ENCODE assay signal across 28 cellular contexts in the genomic region with DNA sequence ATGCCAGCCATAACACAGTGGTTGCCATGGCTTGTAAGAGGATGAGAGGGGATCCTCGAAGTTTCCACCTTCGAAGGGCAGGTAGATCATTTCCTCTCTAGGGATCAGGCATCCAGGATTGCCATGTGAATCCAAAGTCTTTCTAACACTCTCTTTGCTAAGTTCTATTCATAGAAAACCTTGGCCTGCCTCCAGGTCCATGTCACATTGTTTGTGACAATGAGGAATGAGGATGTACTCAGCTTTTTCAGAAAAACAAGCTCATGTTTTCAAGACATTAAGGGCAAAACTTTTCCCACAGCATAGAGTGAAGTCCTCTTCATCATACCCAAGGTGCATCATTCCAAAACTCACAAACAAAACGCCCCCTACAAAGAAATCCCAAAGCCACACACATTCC. TPM values are rescaled to one million over a fixed set of nuclear protein-coding genes. Genes with fewer than 3 reads are reported as not detected.
DNase-seq lines count a peak whose midpoint lies in the region; ATAC-seq and TF ChIP-seq lines count a peak whose summit lies in the region.
"Had no signal": no experiment of that assay in that cellular context is flagged by ENCODE, and none has a peak within 500 bp of the region (broad histone marks: within the 10 kb centered on the region; RNA-seq: fewer than 3 reads in every experiment).

No MANE protein-coding gene starts in this region.

- TF ChIP-seq POLR2A in gastroesophageal sphincter (IDR thresholded peaks at IDR 0.05) = no peak

- no peaks in the 10 kb centered on the region for H4K20me1 ChIP-seq in BLaER1
- H4K20me1 ChIP-seq: BLaER1 treated with 17β-estradiol and CSF1 and Interleukin-3, amounts not matched to agents 10 nM and 100 nM had no signal

- DNase-seq in M059J (ENCODE audit: low read depth) (peak; percentile 24), dermis microvascular lymphatic vessel endothelial cell (ENCODE audit: low read depth in 2 of 2) (peak; percentile 52 to 91), mucosa of gallbladder (ENCODE audit: low spot score) (peak; percentile 47), neuronal stem cell (ENCODE audit: low spot score) (no peak)
- no peak for DNase-seq in central memory CD4-positive, alpha-beta T cell
- DNase-seq: CD4-positive, alpha-beta memory T cell; COR-L47; DMS79; GF-D8; HCEC 1CT; Kasumi-1; MV-4-11; NCI-H1105; NCI-H1436 treated with DMSO at 0.1 percent for 48 hours; NCI-H187 treated with DMSO at 0.1 percent for 48 hours; NCI-H446 treated with DMSO at 0.1 percent for 48 hours; NCI-H526 treated with DMSO at 0.1 percent for 48 hours; PC-9; Right ventricle myocardium superior; RPMI8226 had no signal

- TF ChIP-seq EP300 in gastroesophageal sphincter (IDR thresholded peaks at IDR 0.05) = no peak

- H3K4me3 ChIP-seq in BLaER1 (peak overlapping the region; percentile 6; the same call in 1 of the 2 replicates), neuronal stem cell (ENCODE audit: low read length in 2 of 2) (no peak overlapping the region), gastroesophageal sphincter (no peak overlapping the region)
- H3K4me3 ChIP-seq: K562, PC-9 had no signal

- H3K4me1 ChIP-seq in BLaER1 (peaks cover 77% of the 10 kb centered on the region), neuronal stem cell (ENCODE audit: control insufficient read depth in 2 of 2, insufficient read depth in 1 of 2, low read depth in 1 of 2, low read length in 2 of 2) (no peaks in the 10 kb centered on the region), gastroesophageal sphincter (no peaks in the 10 kb centered on the region)

- no peak overlapping the region for H4K91ac ChIP-seq in neuronal stem cell (ENCODE audit: low read depth, low read length, poor library complexity)

- H2BK5ac ChIP-seq in neuronal stem cell (ENCODE audit: low read length) = no peak overlapping the region

- H3K27me3 ChIP-seq in BLaER1 (no peaks in the 10 kb centered on the region), neuronal stem cell (ENCODE audit: control insufficient read depth in 3 of 3, insufficient read depth in 3 of 3, low read depth in 1 of 3, low read length in 3 of 3) (no peaks in the 10 kb centered on the region), gastroesophageal sphincter (peaks cover 8% of the 10 kb centered on the region)
- H3K27me3 ChIP-seq: BLaER1 treated with 17β-estradiol and CSF1 and Interleukin-3, amounts not matched to agents 10 nM and 100 nM had no signal

- H3K18ac ChIP-seq in neuronal stem cell (ENCODE audit: low read length) = no peak overlapping the region

- no CpG with 5 or more reads among the region's 3 CpGs for WGBS in neuronal stem cell (ENCODE audit: extremely low coverage in 2 of 2, insufficient read length in 2 of 2, insufficient replicate concordance in 1 of 2), 2 donors
- WGBS in gastroesophageal sphincter (ENCODE audit: low coverage in 1 of 2), 2 donors = 70% methylated on average over 3 of the region's 3 CpGs; no CpG with 5 or more reads in 1 of the 2 donors

- H2BK120ac ChIP-seq in neuronal stem cell (ENCODE audit: low read depth, low read length) = no peak overlapping the region

- H2BK12ac ChIP-seq in neuronal stem cell (ENCODE audit: low read length) = no peak overlapping the region

- no peak overlapping the region for H2AK5ac ChIP-seq in neuronal stem cell (ENCODE audit: low read depth, low read length)

- H2AFZ ChIP-seq in neuronal stem cell (ENCODE audit: low read length) = no peak overlapping the region
- H2AFZ ChIP-seq: PC-9 had no signal

- H3K27ac ChIP-seq in BLaER1 (no peak overlapping the region), neuronal stem cell (replicated peaks; ENCODE audit: low read length) (no peak overlapping the region), gastroesophageal sphincter (no peak overlapping the region)
- H3K27ac ChIP-seq: BLaER1 treated with 17β-estradiol and CSF1 and Interleukin-3, amounts not matched to agents 10 nM and 100 nM; PC-9 had no signal

- H2BK15ac ChIP-seq in neuronal stem cell (ENCODE audit: low read length) = no peak overlapping the region

- peaks cover 66% of the 10 kb centered on the region for H3K9me3 ChIP-seq in BLaER1
- no peaks in the 10 kb centered on the region for H3K9me3 ChIP-seq in neuronal stem cell (replicated peaks in 1 of 2; ENCODE audit: control insufficient read depth in 2 of 2, insufficient read depth in 1 of 2, low read depth in 1 of 2, low read length in 2 of 2)
- no peaks in the 10 kb centered on the region for H3K9me3 ChIP-seq in gastroesophageal sphincter

- no peak overlapping the region for H3K4me2 ChIP-seq in BLaER1
- H3K4me2 ChIP-seq in neuronal stem cell (ENCODE audit: insufficient read depth, low read length, poor library complexity, severe bottlenecking) = no peak overlapping the region
- H3K4me2 ChIP-seq: PC-9 had no signal

- no peak for TF ChIP-seq CTCF in gastroesophageal sphincter (IDR thresholded peaks at IDR 0.05)

- no peak overlapping the region for H3K4ac ChIP-seq in neuronal stem cell (ENCODE audit: low read length)

- ATAC-seq in gastroesophageal sphincter = no peak
- ATAC-seq: K562 had no signal

- H3K9ac ChIP-seq in BLaER1 = no peak overlapping the region
- H3K9ac ChIP-seq in neuronal stem cell (ENCODE audit: low read depth, low read length, poor library complexity) = no peak overlapping the region
- H3K9ac ChIP-seq: BLaER1 treated with 17β-estradiol and CSF1 and Interleukin-3, amounts not matched to agents 10 nM and 100 nM had no signal

- H3K14ac ChIP-seq in neuronal stem cell (ENCODE audit: low read length) = no peak overlapping the region

- H3K79me1 ChIP-seq in neuronal stem cell (ENCODE audit: low read depth, low read length) = no peaks in the 10 kb centered on the region

- H4K8ac ChIP-seq in neuronal stem cell (ENCODE audit: low read depth, low read length) = no peak overlapping the region

- no peak overlapping the region for H3K23ac ChIP-seq in neuronal stem cell (ENCODE audit: low read depth, low read length, poor library complexity)

- H3K36me3 ChIP-seq in BLaER1 (peaks cover 12% of the 10 kb centered on the region; the same call in 1 of the 2 replicates), neuronal stem cell (replicated peaks in 1 of 2; ENCODE audit: control insufficient read depth in 2 of 2, insufficient read depth in 2 of 2, low read length in 2 of 2) (no peaks in the 10 kb centered on the region), gastroesophageal sphincter (no peaks in the 10 kb centered on the region)

RNA-seq across cellular contexts. Expression of gene ESM1, which starts 19.6 kb away (rescaled TPM):
- total RNA-seq in M059J (2014; rRNA removed; shearing (Covaris generic)) = 0.37 and 1.1 TPM in 2 replicates
- total RNA-seq in dermis microvascular lymphatic vessel endothelial cell (69.5 and 73.0 TPM in 2 replicates), mucosa of gallbladder (0.40 TPM), gastroesophageal sphincter (under 1 TPM in 1 of 4 donors, not detected in 3; 0.13 TPM)
- not detected for polyA plus RNA-seq in neuronal stem cell (2013, experiment 1 of 2)
- not detected for polyA plus RNA-seq in neuronal stem cell (2013, experiment 2 of 2)
- total RNA-seq: H1, K562, MCF 10A, Right ventricle myocardium superior, SK-MEL-5 had no signal
- polyA plus RNA-seq: H1, K562 had no signal

RNA-seq across cellular contexts. Expression of gene GZMK, which starts 58.2 kb away (rescaled TPM):
- not detected in 2 replicates for total RNA-seq in M059J (2014; rRNA removed; shearing (Covaris generic))
- total RNA-seq in dermis microvascular lymphatic vessel endothelial cell = not detected in 2 replicates
- total RNA-seq in mucosa of gallbladder = 1.6 TPM
- 0.04 TPM for polyA plus RNA-seq in neuronal stem cell (2013, experiment 1 of 2)
- polyA plus RNA-seq in neuronal stem cell (2013, experiment 2 of 2) = 0.03 TPM
- total RNA-seq in gastroesophageal sphincter = 1 to 10 TPM in 2 of 4 donors, under 1 TPM in 1, not detected in 1; 0.19 to 2.6 (median 1.8) TPM
- total RNA-seq: H1, K562, MCF 10A, PC-9, SK-MEL-5 had no signal
- polyA plus RNA-seq: AG04450, H1, K562 had no signal

Comparison
In these comparisons a context has a peak if more than half of its experiments do, and no peak if none do; other contexts are left out.
1. DNase-seq: peak in M059J (single experiment), dermis microvascular lymphatic vessel endothelial cell (2 of 2) and mucosa of gallbladder (single experiment); none in central memory CD4-positive, alpha-beta T cell (single experiment) and neuronal stem cell (single experiment).
2. RNA of gene ESM1, which starts 19.6 kb away (total RNA-seq): 69.5 to 73.0 TPM in dermis microvascular lymphatic vessel endothelial cell; 0.37 to 1.1 TPM in M059J, 0.40 TPM in mucosa of gallbladder (single experiment) and 0.13 TPM in gastroesophageal sphincter; every median in the first group is over 10 times any median in the second.